20 cellular contexts compared by ENCODE assay signal in the genomic region with DNA sequence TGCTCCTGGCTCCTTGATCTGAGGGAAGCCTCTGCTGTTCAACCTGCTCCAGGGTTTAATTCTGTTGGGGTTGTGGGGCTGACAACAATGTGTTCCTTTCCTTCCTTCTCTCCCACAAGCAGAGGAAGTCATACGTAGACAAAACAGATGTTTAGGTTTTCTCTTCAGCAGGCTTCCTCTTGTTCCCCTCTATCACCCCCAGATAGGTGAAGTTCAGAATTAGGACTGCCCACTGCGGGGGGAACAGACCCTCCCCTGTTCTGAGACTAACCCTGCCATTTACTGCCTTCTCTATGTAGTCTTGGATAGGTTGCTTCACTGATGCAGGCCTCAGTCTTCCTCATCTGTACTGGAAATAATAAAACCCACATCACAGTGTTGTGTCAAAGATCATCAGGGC.
"Had no signal": no experiment of that assay in that cellular context is flagged by ENCODE, and none has a peak within 500 bp of the region (broad histone marks: within the 10 kb centered on the region; RNA-seq: fewer than 3 reads in every experiment).

No MANE protein-coding gene starts in this region.

- DNase-seq: effector memory CD8-positive, alpha-beta T cell; esophagus squamous epithelium; foreskin fibroblast; heart left ventricle; hippocampal formation; kidney glomerular epithelial cell; naive thymus-derived CD8-positive, alpha-beta T cell; sigmoid colon; stimulated activated CD4-positive, alpha-beta T cell treated with anti-CD3 and anti-CD28 coated beads, Interleukin-2, amount 100 ng/mL, for 24 hours; stimulated activated CD4-positive, alpha-beta T cell treated with anti-CD3 and anti-CD28 coated beads, Interleukin-4, amount 100 ng/mL, for 4 hours; stimulated activated naive B cell treated with anti-CD40 and anti-IgM and Interleukin-4, amounts not matched to agents 10 μg/mL and 1 μg/mL and 100 μg/mL, for 72 hours; stimulated activated naive CD8-positive, alpha-beta T cell treated with anti-CD3 and anti-CD28 coated beads, Interleukin-15, amount 100 ng/mL, for 72 hours; testis; upper lobe of right lung had no signal

- H3K36me3 ChIP-seq: esophagus squamous epithelium, heart left ventricle, neutrophil, right atrium auricular region, sigmoid colon, tibial nerve, upper lobe of right lung, vagina had no signal

- H3K27me3 Mint-ChIP-seq: stimulated activated naive CD8-positive, alpha-beta T cell treated with anti-CD3 and anti-CD28 coated beads, Interleukin-15, amount 100 ng/mL, for 72 hours had no signal

- H3K4me1 ChIP-seq: esophagus squamous epithelium, heart left ventricle, right atrium auricular region, testis, tibial nerve, upper lobe of right lung, vagina had no signal

- H3K27ac ChIP-seq: esophagus squamous epithelium, heart left ventricle, neutrophil, right atrium auricular region, sigmoid colon, skin epidermis, testis, tibial nerve, upper lobe of right lung, vagina had no signal

- H3K9me3 ChIP-seq: esophagus squamous epithelium, heart left ventricle, neutrophil, right atrium auricular region, sigmoid colon, testis, tibial nerve, upper lobe of right lung, vagina had no signal

- H3K27ac Mint-ChIP-seq: dendritic cell treated with granulocyte-macrophage colony-stimulating factor and Interleukin-4, amounts not matched to agents 40 ng/mL and 50 ng/mL, for 4 days; effector memory CD8-positive, alpha-beta T cell; stimulated activated naive B cell treated with anti-CD40 and anti-IgM and Interleukin-4, amounts not matched to agents 10 μg/mL and 1 μg/mL and 100 μg/mL, for 72 hours; stimulated activated naive CD8-positive, alpha-beta T cell treated with anti-CD3 and anti-CD28 coated beads, Interleukin-15, amount 100 ng/mL, for 72 hours had no signal

- ATAC-seq: effector memory CD8-positive, alpha-beta T cell; heart left ventricle; naive thymus-derived CD8-positive, alpha-beta T cell; stimulated activated naive B cell treated with anti-CD40 and anti-IgM and Interleukin-4, amounts not matched to agents 10 μg/mL and 1 μg/mL and 100 μg/mL, for 72 hours; stimulated activated naive CD8-positive, alpha-beta T cell treated with anti-CD3 and anti-CD28 coated beads, Interleukin-15, amount 100 ng/mL, for 72 hours; upper lobe of right lung had no signal

- H3K4me3 ChIP-seq: esophagus squamous epithelium, heart left ventricle, right atrium auricular region, sigmoid colon, skin epidermis, testis, tibial nerve, upper lobe of right lung, vagina had no signal

- H3K4me3 Mint-ChIP-seq: dendritic cell treated with granulocyte-macrophage colony-stimulating factor and Interleukin-4, amounts not matched to agents 40 ng/mL and 50 ng/mL, for 4 days; effector memory CD8-positive, alpha-beta T cell; naive thymus-derived CD8-positive, alpha-beta T cell; stimulated activated naive B cell treated with anti-CD40 and anti-IgM and Interleukin-4, amounts not matched to agents 10 μg/mL and 1 μg/mL and 100 μg/mL, for 72 hours; stimulated activated naive CD8-positive, alpha-beta T cell treated with anti-CD3 and anti-CD28 coated beads, Interleukin-15, amount 100 ng/mL, for 72 hours had no signal

- H3K9me3 Mint-ChIP-seq: effector memory CD8-positive, alpha-beta T cell had no signal

- H3K27me3 ChIP-seq: right atrium auricular region, testis, vagina had no signal
